Comparison of ENCODE assay signal across 8 cellular contexts in the genomic region with DNA sequence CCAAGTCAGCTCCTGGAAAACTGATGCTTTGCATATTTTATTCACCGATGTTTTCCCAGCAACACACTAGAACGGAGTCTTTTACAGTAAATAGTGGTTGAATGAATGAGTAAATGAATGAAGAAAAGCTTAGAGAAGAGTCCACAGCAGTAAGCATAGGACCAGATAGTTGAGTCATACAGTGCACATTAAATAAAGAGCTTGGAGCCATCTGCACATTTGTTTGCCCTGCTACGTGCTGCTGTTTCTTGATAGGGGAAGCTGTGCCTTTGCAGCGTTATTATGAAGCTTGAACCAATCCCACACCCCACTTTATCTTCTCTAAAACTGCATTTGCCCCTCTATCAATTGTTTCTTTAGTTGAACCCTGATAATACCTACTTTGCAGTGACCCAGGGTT. TPM values are rescaled to one million over a fixed set of nuclear protein-coding genes. Genes with fewer than 3 reads are reported as not detected.
DNase-seq lines count a peak whose midpoint lies in the region; ATAC-seq, FAIRE-seq and TF ChIP-seq lines count a peak whose summit lies in the region.

No MANE protein-coding gene starts in this region.

- peak overlapping the region; percentile 93 for H3K9ac ChIP-seq in ES-I3 (ENCODE audit: low read depth, low read length)

- H4K20me1 ChIP-seq in OCI-LY7 (ENCODE audit: insufficient read depth, low read length) = peaks cover 13% of the 10 kb centered on the region

- H3K27ac ChIP-seq in OCI-LY7 (ENCODE audit: low read depth, low read length, poor library complexity, severe bottlenecking) = no peak overlapping the region

- ATAC-seq in HG03442 (IDR thresholded peaks at IDR 0.05; ENCODE audit: unreplicated experiment) = no peak

- FAIRE-seq in RCC 7860 (lab: Jason Lieb, UNC) = no peak

- no peak for DNase-seq in OCI-LY7 (ENCODE audit: low spot score)
- peak; percentile 15 for DNase-seq in epithelial cell of esophagus (ENCODE audit: low read depth)
- peak; percentile 30 for DNase-seq in pons (ENCODE audit: low spot score)
- no peak for DNase-seq in GOT3 (lab: John Stamatoyannopoulos, UW)
- DNase-seq in NCI-H128 (lab: John Stamatoyannopoulos, UW; ENCODE audit: unreplicated experiment) = no peak
- DNase-seq in RCC 7860 (ENCODE audit: low spot score) = no peak

- TF ChIP-seq CTCF in OCI-LY7 (conservative IDR thresholded peaks at IDR 0.05; ENCODE audit: low read length) (no peak), epithelial cell of esophagus (IDR thresholded peaks at IDR 0.05; ENCODE audit: insufficient read depth, low read depth, low read length, missing control alignments) (no peak)

- H3K36me3 ChIP-seq in ES-I3 (ENCODE audit: insufficient read depth, low read length) = no peaks in the 10 kb centered on the region
- H3K36me3 ChIP-seq in OCI-LY7 (ENCODE audit: insufficient read depth, low read length) = peaks cover 4% of the 10 kb centered on the region; the same call in 1 of the 2 replicates

- POLR2A ChIA-PET in OCI-LY7 (lab: Charles Lee) = interaction anchor here (0.8 to 1.8 kb wide), 9 partner anchors 9 to 237 kb away, joined by 3 to 8 read pairs (median 3); no protein-coding TSS in a partner anchor

- peak overlapping the region; percentile 94; the same call in 1 of the 2 replicates for H2AFZ ChIP-seq in OCI-LY7 (ENCODE audit: low read length)

- H3K4me3 ChIP-seq in OCI-LY7 (ENCODE audit: low read depth, low read length, poor library complexity, severe bottlenecking) (peak overlapping the region; percentile 86), epithelial cell of esophagus (ENCODE audit: low read length) (peak overlapping the region; percentile 94)

- H3K9me2 ChIP-seq in OCI-LY7 (ENCODE audit: insufficient read depth, low read length) = no peaks in the 10 kb centered on the region

- CTCF ChIA-PET in OCI-LY7 (lab: Charles Lee; ENCODE audit: unreplicated experiment) = interaction anchor here (1.0 kb wide), 2 partner anchors 8 to 109 kb away, joined by 3 to 4 read pairs; no protein-coding TSS in a partner anchor

- H3K9me3 ChIP-seq in ES-I3 (ENCODE audit: control insufficient read depth, insufficient read depth, low read length) (no peaks in the 10 kb centered on the region), OCI-LY7 (ENCODE audit: low read length) (no peaks in the 10 kb centered on the region)

- intact Hi-C loops in OCI-LY7 (cut with micrococcal nuclease; ENCODE audit: unreplicated experiment) = no loop called here

- H3K4me1 ChIP-seq in ES-I3 (ENCODE audit: insufficient read depth, low read length) (no peaks in the 10 kb centered on the region; the same call in 1 of the 2 replicates), OCI-LY7 (ENCODE audit: insufficient read depth, low read length, poor library complexity, severe bottlenecking) (peaks cover 15% of the 10 kb centered on the region)

- peaks cover 47% of the 10 kb centered on the region for H3K79me2 ChIP-seq in OCI-LY7 (ENCODE audit: insufficient read depth, low read depth, low read length)

- BruUV-seq in OCI-LY7 (replicated peaks; lab: Mats Ljungman, UMichigan) = TSS peak; percentile 72

- peak overlapping the region; percentile 99 for H3K4me2 ChIP-seq in OCI-LY7 (ENCODE audit: low read length)

RNA-seq across cellular contexts. Expression of a gene that starts 1.2 kb away (rescaled TPM):
- total RNA-seq in OCI-LY7 (2014; rRNA removed; shearing (Covaris generic)) = 8.5 and 17.0 TPM in 2 replicates
- total RNA-seq in OCI-LY7 (2022) = 29.1 and 39.1 TPM in 2 replicates

Comparison
In these comparisons a context has a peak if more than half of its experiments do, and no peak if none do; other contexts are left out.
1. DNase-seq: peak in epithelial cell of esophagus (single experiment) and pons (single experiment); none in OCI-LY7 (single experiment), GOT3 (single experiment), NCI-H128 (single experiment) and RCC 7860 (single experiment).